9 cellular contexts compared by ENCODE assay signal in genomic region chr14:88492272-88493089, GRCh38.
DNase-seq lines count a peak whose midpoint lies in the region; ATAC-seq, FAIRE-seq and TF ChIP-seq lines count a peak whose summit lies in the region.
"Had no signal": no experiment of that assay in that cellular context is flagged by ENCODE, and none has a peak within 500 bp of the region (broad histone marks: within the 10 kb centered on the region; RNA-seq: fewer than 3 reads in every experiment).

No MANE protein-coding gene starts in this region.

- peaks cover 8% of the 10 kb centered on the region; the same call in 1 of the 2 replicates for H3K4me1 Mint-ChIP-seq in HFFc6 (ENCODE audit: low read depth)

- no peak overlapping the region for H2AFZ ChIP-seq in SK-N-SH (ENCODE audit: low read depth)

- peaks cover 13 to 24% of the 10 kb centered on the region in 2 experiments for H3K36me3 ChIP-seq in SK-N-SH (replicated peaks in 1 of 2; ENCODE audit: control insufficient read depth in 1 of 2, insufficient read depth in 2 of 2, low read length in 1 of 2)
- H3K36me3 ChIP-seq in heart left ventricle, result peaks cover 0 to 91% (median 37%) of the 10 kb centered on the region in 9 donors

- peaks cover 0 to 3% of the 10 kb centered on the region in 2 experiments; a peak in 1 of 4 replicates for H3K4me1 ChIP-seq in SK-N-SH (ENCODE audit: control insufficient read depth in 1 of 2, insufficient read depth in 2 of 2, low read depth in 1 of 2, low read length in 1 of 2)
- H3K4me1 ChIP-seq in heart left ventricle, result peaks cover 0 to 23% (median 8%) of the 10 kb centered on the region in 12 donors

- H3K9me2 ChIP-seq in SK-N-SH, result no peaks in the 10 kb centered on the region

- no peaks in the 10 kb centered on the region for H3F3A ChIP-seq in SK-N-SH (replicated peaks; ENCODE audit: insufficient read depth)

- H3K4me2 ChIP-seq in SK-N-SH, result no peak overlapping the region

- H3K36me3 Mint-ChIP-seq in HFFc6 (ENCODE audit: low read depth), result peaks cover 14% of the 10 kb centered on the region; the same call in 1 of the 2 replicates

- TF ChIP-seq RAD21 in SK-N-SH (IDR thresholded peaks at IDR 0.05; ENCODE audit: low read length), result peak; percentile 80

- intact Hi-C loops in heart left ventricle (cut with DNase I), result loop anchor here (2.0 to 5.0 kb wide), 7 partner anchors 58 to 70 kb away; partner anchors contain the start of genes ZC3H14 (in 6 of the 10) and PTPN21 (in 2 of the 10)
- intact Hi-C loops in posterior vena cava (cut with DNase I), result loop anchor here (5.0 to 10.0 kb wide), 2 partner anchors 62 to 65 kb away; partner anchors contain the start of gene PTPN21 (in 2 of the 2)

- H3K4me3 Mint-ChIP-seq in HFFc6, result no peak overlapping the region
- H3K4me3 Mint-ChIP-seq: stimulated activated naive CD8-positive, alpha-beta T cell treated with anti-CD3 and anti-CD28 coated beads, Interleukin-15, Interleukin-2, amounts not matched to agents 100 ng/mL and 50 ng/mL, for 24 hours had no signal

- DNase-seq in GM12891 (ENCODE audit: insufficient read length, low spot score) (peak; percentile 39), HFFc6 (peak; percentile 76), MV-4-11 (lab: John Stamatoyannopoulos, UW) (peak; percentile 89), SK-N-SH (peak; percentile 81), heart left ventricle (peak in 3 of 5 donors; percentile 51 to 69 (median 59)), pulmonary artery endothelial cell (ENCODE audit: low read depth, low spot score) (peak; percentile 47), posterior vena cava (ENCODE audit: low spot score) (no peak)
- peak; percentile 43 for DNase-seq in activated naive CD8-positive, alpha-beta T cell treated with anti-CD3 and anti-CD28 coated beads, Interleukin-2, amount 50 U/mL, for 16 hours (ENCODE audit: low read depth, low spot score)

- POLR2A ChIA-PET in SK-N-SH (lab: Yijun Ruan, JAX), result no interaction called here

- no peak for TF ChIP-seq EP300 in SK-N-SH (IDR thresholded peaks at IDR 0.05; ENCODE audit: borderline replicate concordance in 1 of 2, low read depth in 1 of 2, low read length in 1 of 2)

- H4K20me1 ChIP-seq in SK-N-SH (ENCODE audit: insufficient read depth), result no peaks in the 10 kb centered on the region

- TF ChIP-seq POLR2A in GM12891 (IDR thresholded peaks at IDR 0.05; ENCODE audit: low read depth, low read length), result no peak
- no peak for TF ChIP-seq POLR2A in heart left ventricle (IDR thresholded peaks at IDR 0.05)

- CTCF ChIA-PET in SK-N-SH (lab: Yijun Ruan, JAX), result interaction anchor here (0.8 to 4.0 kb wide), 13 partner anchors 8 to 67 kb away, joined by 3 to 19 read pairs (median 3); no protein-coding TSS in a partner anchor

- FAIRE-seq in GM12891 (lab: Jason Lieb, UNC), result peak; percentile 78

- H3K79me2 ChIP-seq in SK-N-SH (ENCODE audit: insufficient read depth), result no peaks in the 10 kb centered on the region

- no peak overlapping the region for H3K9ac ChIP-seq in SK-N-SH

- no peaks in the 10 kb centered on the region for H3K27me3 Mint-ChIP-seq in HFFc6 (ENCODE audit: insufficient read depth)

- H3K9me3 ChIP-seq in SK-N-SH (no peaks in the 10 kb centered on the region), heart left ventricle (no peaks in the 10 kb centered on the region)

- H3K27ac ChIP-seq in SK-N-SH (ENCODE audit: low read depth in 2 of 2, low read length in 1 of 2) (no peak overlapping the region), heart left ventricle (peak overlapping the region in 10 of 12 donors; percentile 3 to 71 (median 51))

- H3K4me3 ChIP-seq in SK-N-SH (ENCODE audit: low read depth in 2 of 2, low read length in 1 of 2), result no peak overlapping the region; a peak in 1 of 4 replicates
- no peak overlapping the region for H3K4me3 ChIP-seq in heart left ventricle

- no peaks in the 10 kb centered on the region for H3K27me3 ChIP-seq in SK-N-SH (ENCODE audit: insufficient read depth)
- H3K27me3 ChIP-seq in heart left ventricle, result no peaks in the 10 kb centered on the region

- H3K9me3 Mint-ChIP-seq in HFFc6, result no peaks in the 10 kb centered on the region
- H3K9me3 Mint-ChIP-seq: stimulated activated naive CD8-positive, alpha-beta T cell treated with anti-CD3 and anti-CD28 coated beads, Interleukin-15, Interleukin-2, amounts not matched to agents 100 ng/mL and 50 ng/mL, for 24 hours had no signal

- H3K27ac Mint-ChIP-seq in HFFc6, result no peak overlapping the region; the same call in 1 of the 2 replicates
- H3K27ac Mint-ChIP-seq: stimulated activated naive CD8-positive, alpha-beta T cell treated with anti-CD3 and anti-CD28 coated beads, Interleukin-15, Interleukin-2, amounts not matched to agents 100 ng/mL and 50 ng/mL, for 24 hours had no signal

- whole genome bisulfite sequencing in SK-N-SH (ENCODE audit: low lambda C conversion rate), result 84% methylated on average over 8 of the region's 12 CpGs
- WGBS in heart left ventricle, 4 donors, result 38 to 51% (median 39%) methylated on average over 11 to 12 of the region's 12 CpGs

- ATAC-seq in heart left ventricle, result peak; percentile 31 to 78 (median 74)

- TF ChIP-seq CTCF in HFFc6 (IDR thresholded peaks at IDR 0.05) (peak; percentile 96), SK-N-SH (IDR thresholded peaks at IDR 0.05) (peak; percentile 88), heart left ventricle (IDR thresholded peaks at IDR 0.05) (peak; percentile 87 to 96 (median 93))

TF ChIP-seq in GM12891, 5 proteins besides CTCF, POLR2A, EP300 and RAD21:
- no peak for TF ChIP-seq TAF1 (IDR thresholded peaks at IDR 0.05; ENCODE audit: low read depth, low read length)
- TF ChIP-seq POLR2AphosphoS5 (IDR thresholded peaks at IDR 0.05; ENCODE audit: low read depth, low read length), result no peak
- TF ChIP-seq POU2F2 (IDR thresholded peaks at IDR 0.05; ENCODE audit: low read depth, low read length), result peak; percentile 98
- TF ChIP-seq PAX5 (IDR thresholded peaks at IDR 0.05; ENCODE audit: insufficient read depth, low read length, severe bottlenecking), result no peak
- TF ChIP-seq SPI1 (IDR thresholded peaks at IDR 0.05; ENCODE audit: low read depth, low read length), result peak; percentile 23; the same call in 1 of the 2 replicates

TF ChIP-seq in SK-N-SH, 30 proteins besides CTCF, POLR2A, EP300 and RAD21:
- no peak; the same call in 1 of the 2 replicates for TF ChIP-seq MXI1 (IDR thresholded peaks at IDR 0.05; ENCODE audit: low read depth, low read length)
- no peak for TF ChIP-seq ELF1 (IDR thresholded peaks at IDR 0.05)
- TF ChIP-seq TEAD4 (IDR thresholded peaks at IDR 0.05; ENCODE audit: borderline replicate concordance, insufficient read depth), result no peak
- no peak for TF ChIP-seq TCF12 (IDR thresholded peaks at IDR 0.05)
- TF ChIP-seq MAX (IDR thresholded peaks at IDR 0.05; ENCODE audit: low read depth), result no peak
- no peak for TF ChIP-seq FOSL2 (IDR thresholded peaks at IDR 0.05; ENCODE audit: borderline replicate concordance, low read depth)
- TF ChIP-seq NRF1 (IDR thresholded peaks at IDR 0.05; ENCODE audit: low read depth, low read length), result peak; percentile 9; the same call in 1 of the 2 replicates
- TF ChIP-seq GABPA (IDR thresholded peaks at IDR 0.05; ENCODE audit: low read depth), result no peak
- TF ChIP-seq SMC3 (IDR thresholded peaks at IDR 0.05; ENCODE audit: low read depth, low read length), result peak; percentile 80
- TF ChIP-seq RCOR1 (IDR thresholded peaks at IDR 0.05; ENCODE audit: low read length), result no peak
- TF ChIP-seq MEF2A (IDR thresholded peaks at IDR 0.05; ENCODE audit: borderline replicate concordance, low read depth), result no peak
- no peak for TF ChIP-seq EZH2phosphoT487 (IDR thresholded peaks at IDR 0.05; ENCODE audit: borderline replicate concordance, low read depth)
TF ChIP-seq in SK-N-SH: peak in this region for 2.

Comparison
In these comparisons a context has a peak if more than half of its experiments do, and no peak if none do; other contexts are left out.
1. H3K27ac ChIP-seq: peak in heart left ventricle (10 of 12); none in SK-N-SH (0 of 2).
2. Peak in every context shown above with its lines, with median percentiles within 50 percentile points of each other: CTCF ChIP-seq.